In the genomic region with DNA sequence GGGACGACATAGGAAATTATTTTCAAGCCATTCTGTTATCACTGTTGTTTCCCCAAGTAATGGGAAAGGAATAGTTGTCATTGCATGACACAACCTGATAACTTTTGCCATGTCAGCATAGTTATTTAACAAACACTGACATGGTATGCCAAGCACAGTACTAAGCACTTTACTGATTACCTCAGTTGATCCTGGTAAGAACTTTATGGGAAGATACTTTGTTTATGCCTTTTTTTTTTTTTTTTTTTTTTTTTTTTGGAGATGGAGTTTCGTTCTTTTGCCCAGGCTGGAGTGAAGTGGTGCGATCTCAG, we compare ENCODE assay signal across 23 cellular contexts. TPM values are rescaled to one million over a fixed set of nuclear protein-coding genes. Genes with fewer than 3 reads are reported as not detected.
"Had no signal": no experiment of that assay in that cellular context is flagged by ENCODE, and none has a peak within 500 bp of the region (broad histone marks: within the 10 kb centered on the region; RNA-seq: fewer than 3 reads in every experiment).

No MANE protein-coding gene starts in this region.

- H3K9me3 Mint-ChIP-seq: IgD-negative memory B cell had no signal

- FAIRE-seq: RCC 7860 had no signal

- H3K4me3 ChIP-seq: MG63, SJSA1, SK-N-MC had no signal

- DNase-seq: KBM-7, MG63, NCI-H1092, NCI-H1105 treated with DMSO at 0.1 percent for 48 hours, NCI-H1417 treated with DMSO at 0.1 percent for 48 hours, NCI-H187, NCI-H2029, NCI-H2081 treated with DMSO at 0.1 percent for 48 hours, NCI-H2171, NCI-H226, NCI-H446, NCI-H510A, NCI-H524 treated with DMSO at 0.1 percent for 48 hours, NCI-H69, NCI-H774, Right ventricle myocardium superior, RPMI8226, SIG-M5 had no signal

- H3K27me3 ChIP-seq: MG63, SJSA1 had no signal

- H3K9me3 ChIP-seq: MG63, SJSA1 had no signal

- H3K4me3 Mint-ChIP-seq: IgD-negative memory B cell had no signal

- H3K27me3 Mint-ChIP-seq: IgD-negative memory B cell had no signal

- H3K27ac ChIP-seq: SJSA1, SK-N-MC had no signal

RNA-seq across cellular contexts. Expression of a gene that starts 32.1 kb away (rescaled TPM):
- total RNA-seq: LHCN-M2, Right ventricle myocardium superior, SJSA1 had no signal
- polyA plus RNA-seq: IgD-negative memory B cell had no signal
